Comparison of ENCODE assay signal across 8 cellular contexts in genomic region chr22:29314537-29315285, GRCh38. TPM values are rescaled to one million over a fixed set of nuclear protein-coding genes. Genes with fewer than 3 reads are reported as not detected.
DNase-seq lines count a peak whose midpoint lies in the region; ATAC-seq, FAIRE-seq and TF ChIP-seq lines count a peak whose summit lies in the region.

No MANE protein-coding gene starts in this region.

- peak overlapping the region; percentile 61 for H3K4me3 ChIP-seq in GM23338
- H3K4me3 ChIP-seq in astrocyte of the cerebellum (ENCODE audit: low read depth, low read length): peak overlapping the region; percentile 5
- H3K4me3 ChIP-seq in mucosa of descending colon: no peak overlapping the region

- intact Hi-C loops in mucosa of descending colon (cut with DNase I, micrococcal nuclease): no loop called here

- DNase-seq in 8988T (peak; percentile 79), GM23338 (ENCODE audit: low spot score) (peak; percentile 64), astrocyte of the cerebellum (ENCODE audit: low read depth) (no peak), mucosa of descending colon (peak in 2 of 3 donors; percentile 62 to 65), frontal cortex (ENCODE audit: low spot score in 2 of 2) (no peak)

- H3K27me3 Mint-ChIP-seq in GM23338 (ENCODE audit: insufficient read depth, low read depth, poor library complexity): peaks cover 47% of the 10 kb centered on the region

- H4K20me1 ChIP-seq in GM23338 (replicated peaks; ENCODE audit: insufficient read depth): peaks cover 9% of the 10 kb centered on the region

- H3K27ac ChIP-seq in GM23338 (ENCODE audit: low read depth): no peak overlapping the region

- H3K4me3 Mint-ChIP-seq in GM23338: peak overlapping the region; percentile 68

- H3K9me3 Mint-ChIP-seq in GM23338: peaks cover 21% of the 10 kb centered on the region

- ATAC-seq in GM23338: peak; percentile 4
- peak; percentile 16 for ATAC-seq in mucosa of descending colon
- ATAC-seq in GM18517 (IDR thresholded peaks at IDR 0.05; ENCODE audit: unreplicated experiment): no peak
- no peak for ATAC-seq in HG03097 (IDR thresholded peaks at IDR 0.05; ENCODE audit: low FRiP score, unreplicated experiment)
- no peak for ATAC-seq in HG03469 (IDR thresholded peaks at IDR 0.05; ENCODE audit: unreplicated experiment)

- H3K4me2 ChIP-seq in GM23338: peak overlapping the region; percentile 84

- peak overlapping the region; percentile 76; the same call in 1 of the 2 replicates for H2AFZ ChIP-seq in GM23338

- H3K4me1 Mint-ChIP-seq in GM23338: peaks cover 20% of the 10 kb centered on the region

- H3K36me3 ChIP-seq in GM23338 (ENCODE audit: insufficient read depth): no peaks in the 10 kb centered on the region
- H3K36me3 ChIP-seq in mucosa of descending colon (ENCODE audit: low read depth): no peaks in the 10 kb centered on the region

- no peak overlapping the region for H3K27ac Mint-ChIP-seq in GM23338

- in situ Hi-C loops in astrocyte of the cerebellum (cut with HindIII; ENCODE audit: low sequenced_read_pairs): no loop called here

- peaks cover 54% of the 10 kb centered on the region for H3K27me3 ChIP-seq in GM23338 (ENCODE audit: insufficient read depth)

- TF ChIP-seq CTCF in GM23338 (conservative IDR thresholded peaks at IDR 0.05; ENCODE audit: low read depth in 2 of 2) (no peak), astrocyte of the cerebellum (IDR thresholded peaks at IDR 0.05; ENCODE audit: low read depth, low read length, missing control alignments) (no peak), mucosa of descending colon (IDR thresholded peaks at IDR 0.05) (no peak)

- H3K9me3 ChIP-seq in mucosa of descending colon: no peaks in the 10 kb centered on the region

- H3K4me1 ChIP-seq in GM23338 (ENCODE audit: insufficient read depth) (peaks cover 5% of the 10 kb centered on the region; the same call in 1 of the 2 replicates), mucosa of descending colon (ENCODE audit: low read depth) (peaks cover 49% of the 10 kb centered on the region)

- no peak for FAIRE-seq in frontal cortex (lab: Jason Lieb, UNC)

- peaks cover 7% of the 10 kb centered on the region; the same call in 1 of the 3 replicates for H3K36me3 Mint-ChIP-seq in GM23338 (ENCODE audit: low read depth)

- H3K9me2 ChIP-seq in GM23338 (ENCODE audit: insufficient read depth): no peaks in the 10 kb centered on the region

- H3K79me2 ChIP-seq in GM23338 (replicated peaks; ENCODE audit: insufficient read depth): no peaks in the 10 kb centered on the region

- peaks cover 24% of the 10 kb centered on the region for H3F3A ChIP-seq in GM23338 (replicated peaks; ENCODE audit: low read depth)

TF ChIP-seq in GM23338, 12 proteins besides CTCF, POLR2A, EP300 and RAD21 (continues in another document):
- TF ChIP-seq POLR2AphosphoS5 (IDR thresholded peaks at IDR 0.05; ENCODE audit: low read depth) (no peak), REST (IDR thresholded peaks at IDR 0.05; ENCODE audit: unreplicated experiment) (no peak), EZH2 (IDR thresholded peaks at IDR 0.05; ENCODE audit: low read depth, unreplicated experiment) (peak; percentile 58)
- TF ChIP-seq, protein P1, sequence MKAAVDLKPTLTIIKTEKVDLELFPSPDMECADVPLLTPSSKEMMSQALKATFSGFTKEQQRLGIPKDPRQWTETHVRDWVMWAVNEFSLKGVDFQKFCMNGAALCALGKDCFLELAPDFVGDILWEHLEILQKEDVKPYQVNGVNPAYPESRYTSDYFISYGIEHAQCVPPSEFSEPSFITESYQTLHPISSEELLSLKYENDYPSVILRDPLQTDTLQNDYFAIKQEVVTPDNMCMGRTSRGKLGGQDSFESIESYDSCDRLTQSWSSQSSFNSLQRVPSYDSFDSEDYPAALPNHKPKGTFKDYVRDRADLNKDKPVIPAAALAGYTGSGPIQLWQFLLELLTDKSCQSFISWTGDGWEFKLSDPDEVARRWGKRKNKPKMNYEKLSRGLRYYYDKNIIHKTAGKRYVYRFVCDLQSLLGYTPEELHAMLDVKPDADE (IDR thresholded peaks at IDR 0.05): no peak

RNA-seq across cellular contexts. Expression of gene RASL10A, which starts 0.8 kb away (rescaled TPM):
- 0.54 and 3.0 TPM in 2 replicates for total RNA-seq in GM23338 (2014; rRNA removed; shearing (Covaris generic))
- polyA plus RNA-seq in GM23338 (2016; fragmentation: Nextera tagmentation; extraction: Ambion mirVana): 0.99 and 1.6 TPM in 2 replicates
- total RNA-seq in mucosa of descending colon (1 to 10 TPM; 1.1 to 2.3 (median 1.4) TPM), frontal cortex (2.0 TPM)

RNA-seq across cellular contexts. Expression of gene GAS2L1, which starts 8.3 kb away (rescaled TPM):
- total RNA-seq in GM23338 (2014; rRNA removed; shearing (Covaris generic)): 4.9 and 9.5 TPM in 2 replicates
- polyA plus RNA-seq in GM23338 (2016; fragmentation: Nextera tagmentation; extraction: Ambion mirVana): 3.7 and 5.2 TPM in 2 replicates
- total RNA-seq in mucosa of descending colon (10 to 100 TPM; 19.7 to 34.7 (median 24.7) TPM), frontal cortex (2.9 TPM)

RNA-seq across cellular contexts. Expression of gene EWSR1, which starts 46.6 kb away (rescaled TPM):
- 390 and 427 TPM in 2 replicates for total RNA-seq in GM23338 (2014; rRNA removed; shearing (Covaris generic))
- 382 and 391 TPM in 2 replicates for polyA plus RNA-seq in GM23338 (2016; fragmentation: Nextera tagmentation; extraction: Ambion mirVana)
- total RNA-seq in mucosa of descending colon (100 to 1,000 TPM; 176 to 227 (median 179) TPM), frontal cortex (205 TPM)

RNA-seq across cellular contexts. Expression of gene RHBDD3, which starts 46.9 kb away (rescaled TPM):
- total RNA-seq in GM23338 (2014; rRNA removed; shearing (Covaris generic)): 95.6 and 115 TPM in 2 replicates
- 55.0 and 60.3 TPM in 2 replicates for polyA plus RNA-seq in GM23338 (2016; fragmentation: Nextera tagmentation; extraction: Ambion mirVana)
- total RNA-seq in mucosa of descending colon (10 to 100 TPM; 13.3 to 26.1 (median 19.1) TPM), frontal cortex (14.7 TPM)

Comparison
In these comparisons a context has a peak if more than half of its experiments do, and no peak if none do; other contexts are left out.
1. DNase-seq: peak in 8988T (single experiment), GM23338 (single experiment) and mucosa of descending colon (2 of 3); none in astrocyte of the cerebellum (single experiment) and frontal cortex (0 of 2).
2. ATAC-seq: peak in GM23338 (single experiment) and mucosa of descending colon (single experiment); none in GM18517 (single experiment), HG03097 (single experiment) and HG03469 (single experiment).